In genomic region chr11:101974255-101974654, GRCh38 we compare ENCODE assay signal across 19 cellular contexts. TPM values are rescaled to one million over a fixed set of nuclear protein-coding genes. Genes with fewer than 3 reads are reported as not detected.
DNase-seq lines count a peak whose midpoint lies in the region; ATAC-seq, FAIRE-seq and TF ChIP-seq lines count a peak whose summit lies in the region.
"Had no signal": no experiment of that assay in that cellular context is flagged by ENCODE, and none has a peak within 500 bp of the region (broad histone marks: within the 10 kb centered on the region; RNA-seq: fewer than 3 reads in every experiment).

No MANE protein-coding gene starts in this region.

- no peak overlapping the region for H2AFZ ChIP-seq in hepatocyte

- no peaks in the 10 kb centered on the region for H3K36me3 ChIP-seq in hepatocyte (replicated peaks; ENCODE audit: insufficient read depth, low read depth)
- H3K36me3 ChIP-seq: SJSA1 had no signal

- no peak for ATAC-seq in esophagus mucosa
- ATAC-seq in natural killer cell treated with Interleukin-12 subunit alpha and Interleukin-12 subunit beta and Interleukin-15 and Interleukin-18, amount 100 ng/mL, for 72 hours: no peak
- ATAC-seq: stimulated activated memory B cell treated with anti-CD40 and anti-IgM and Interleukin-4, amounts not matched to agents 10 μg/mL and 1 μg/mL and 100 μg/mL, for 72 hours had no signal

- H4K20me1 ChIP-seq in hepatocyte (ENCODE audit: insufficient read depth, poor library complexity, severe bottlenecking): no peaks in the 10 kb centered on the region

- no peaks in the 10 kb centered on the region for H3K9me3 Mint-ChIP-seq in natural killer cell treated with Interleukin-12 subunit alpha and Interleukin-12 subunit beta and Interleukin-15 and Interleukin-18, amount 100 ng/mL, for 72 hours
- H3K9me3 Mint-ChIP-seq: activated naive CD4-positive, alpha-beta T cell treated with anti-CD3 and anti-CD28 coated beads, Interleukin-2, amount 10 ng/mL, durations not matched to agents 7 days and 5 days; stimulated activated memory B cell treated with anti-CD40 and anti-IgM and Interleukin-4, amounts not matched to agents 10 μg/mL and 1 μg/mL and 100 μg/mL, for 72 hours had no signal

- no peak for FAIRE-seq in HTR-8/SVneo (lab: Jason Lieb, UNC)

- H3K9me3 ChIP-seq in hepatocyte (ENCODE audit: low read depth): no peaks in the 10 kb centered on the region
- H3K9me3 ChIP-seq: SJSA1 had no signal

- no peaks in the 10 kb centered on the region for H3K27me3 ChIP-seq in hepatocyte
- H3K27me3 ChIP-seq: SJSA1 had no signal

- H3K4me3 ChIP-seq in astrocyte of the spinal cord (ENCODE audit: low read depth, low read length) (no peak overlapping the region), hepatocyte (no peak overlapping the region)
- H3K4me3 ChIP-seq: SJSA1 had no signal

- H3K4me1 Mint-ChIP-seq in natural killer cell treated with Interleukin-12 subunit alpha and Interleukin-12 subunit beta and Interleukin-15 and Interleukin-18, amount 100 ng/mL, for 72 hours (ENCODE audit: low read depth in 2 of 2): no peaks in the 10 kb centered on the region
- H3K4me1 Mint-ChIP-seq: activated naive CD4-positive, alpha-beta T cell treated with anti-CD3 and anti-CD28 coated beads, Interleukin-2, amount 10 ng/mL, durations not matched to agents 7 days and 5 days; CD4-positive, alpha-beta memory T cell; stimulated activated memory B cell treated with anti-CD40 and anti-IgM and Interleukin-4, amounts not matched to agents 10 μg/mL and 1 μg/mL and 100 μg/mL, for 72 hours had no signal

- peaks cover 11% of the 10 kb centered on the region for H3K4me1 ChIP-seq in hepatocyte (ENCODE audit: insufficient read depth)
- H3K4me1 ChIP-seq: SJSA1 had no signal

- no peaks in the 10 kb centered on the region for H3K9me2 ChIP-seq in hepatocyte (replicated peaks; ENCODE audit: insufficient read depth)

- no peaks in the 10 kb centered on the region for H3K79me2 ChIP-seq in hepatocyte

- in situ Hi-C loops in astrocyte of the spinal cord (cut with HindIII; ENCODE audit: low sequenced_read_pairs): no loop called here

- DNase-seq in AG08395 (ENCODE audit: low spot score) (peak; percentile 26), HTR-8/SVneo (ENCODE audit: insufficient read length, low spot score) (peak; percentile 10), astrocyte of the spinal cord (ENCODE audit: low read depth, low spot score) (no peak), hepatocyte (ENCODE audit: low spot score) (no peak), NCI-H446 treated with DMSO at 0.1 percent for 48 hours (lab: John Stamatoyannopoulos, UW) (no peak), NOMO-1 treated with dmso at 0.1 percent for 144 hours (lab: John Stamatoyannopoulos, UW; ENCODE audit: unreplicated experiment) (no peak)
- DNase-seq in natural killer cell treated with Interleukin-12 subunit alpha and Interleukin-12 subunit beta and Interleukin-15 and Interleukin-18, amount 100 ng/mL, for 72 hours (ENCODE audit: low spot score): no peak
- DNase-seq: activated naive CD4-positive, alpha-beta T cell treated with anti-CD3 and anti-CD28 coated beads, Interleukin-2, amount 10 ng/mL, durations not matched to agents 7 days and 5 days; caudate nucleus; CD4-positive, alpha-beta memory T cell; erythroblast; kidney; NCI-H1694; NCI-H774; retina; stimulated activated CD4-positive, alpha-beta T cell treated with anti-CD3 and anti-CD28 coated beads, Interleukin-4, amount 100 ng/mL, for 24 hours had no signal

- peaks cover 4% of the 10 kb centered on the region for H3K36me3 Mint-ChIP-seq in natural killer cell treated with Interleukin-12 subunit alpha and Interleukin-12 subunit beta and Interleukin-15 and Interleukin-18, amount 100 ng/mL, for 72 hours
- H3K36me3 Mint-ChIP-seq: activated naive CD4-positive, alpha-beta T cell treated with anti-CD3 and anti-CD28 coated beads, Interleukin-2, amount 10 ng/mL, durations not matched to agents 7 days and 5 days; CD4-positive, alpha-beta memory T cell; stimulated activated memory B cell treated with anti-CD40 and anti-IgM and Interleukin-4, amounts not matched to agents 10 μg/mL and 1 μg/mL and 100 μg/mL, for 72 hours had no signal

- H3K4me3 Mint-ChIP-seq in natural killer cell treated with Interleukin-12 subunit alpha and Interleukin-12 subunit beta and Interleukin-15 and Interleukin-18, amount 100 ng/mL, for 72 hours: no peak overlapping the region
- H3K4me3 Mint-ChIP-seq: activated naive CD4-positive, alpha-beta T cell treated with anti-CD3 and anti-CD28 coated beads, Interleukin-2, amount 10 ng/mL, durations not matched to agents 7 days and 5 days; CD4-positive, alpha-beta memory T cell; stimulated activated memory B cell treated with anti-CD40 and anti-IgM and Interleukin-4, amounts not matched to agents 10 μg/mL and 1 μg/mL and 100 μg/mL, for 72 hours had no signal

- TF ChIP-seq CTCF in astrocyte of the spinal cord (IDR thresholded peaks at IDR 0.05; ENCODE audit: low read depth, low read length) (peak; percentile 30), hepatocyte (IDR thresholded peaks at IDR 0.05; ENCODE audit: poor library complexity) (peak; percentile 34)

- H3K27ac ChIP-seq in hepatocyte: no peak overlapping the region
- H3K27ac ChIP-seq: SJSA1 had no signal

- no peaks in the 10 kb centered on the region for H3K27me3 Mint-ChIP-seq in natural killer cell treated with Interleukin-12 subunit alpha and Interleukin-12 subunit beta and Interleukin-15 and Interleukin-18, amount 100 ng/mL, for 72 hours
- H3K27me3 Mint-ChIP-seq: activated naive CD4-positive, alpha-beta T cell treated with anti-CD3 and anti-CD28 coated beads, Interleukin-2, amount 10 ng/mL, durations not matched to agents 7 days and 5 days; CD4-positive, alpha-beta memory T cell; stimulated activated memory B cell treated with anti-CD40 and anti-IgM and Interleukin-4, amounts not matched to agents 10 μg/mL and 1 μg/mL and 100 μg/mL, for 72 hours had no signal

- 37% methylated on average over 2 of the region's 2 CpGs for WGBS in hepatocyte (ENCODE audit: low lambda C conversion rate, missing lambda C conversion rate)

- peak overlapping the region; percentile 17 for H3K4me2 ChIP-seq in hepatocyte

- H3K27ac Mint-ChIP-seq in natural killer cell treated with Interleukin-12 subunit alpha and Interleukin-12 subunit beta and Interleukin-15 and Interleukin-18, amount 100 ng/mL, for 72 hours: no peak overlapping the region
- H3K27ac Mint-ChIP-seq: activated naive CD4-positive, alpha-beta T cell treated with anti-CD3 and anti-CD28 coated beads, Interleukin-2, amount 10 ng/mL, durations not matched to agents 7 days and 5 days; CD4-positive, alpha-beta memory T cell; stimulated activated memory B cell treated with anti-CD40 and anti-IgM and Interleukin-4, amounts not matched to agents 10 μg/mL and 1 μg/mL and 100 μg/mL, for 72 hours had no signal

RNA-seq across cellular contexts. Expression of gene ANGPTL5, which starts 57.9 kb away (rescaled TPM):
- not detected in 2 replicates for total RNA-seq in hepatocyte
- 0.06 and 0.12 TPM in 2 replicates for polyA plus RNA-seq in hepatocyte
- total RNA-seq in esophagus mucosa: not detected
- total RNA-seq in natural killer cell treated with Interleukin-12 subunit alpha and Interleukin-12 subunit beta and Interleukin-15 and Interleukin-18, amount 100 ng/mL, for 72 hours: not detected
- total RNA-seq: CD4-positive, alpha-beta memory T cell; kidney; SJSA1 had no signal
- polyA plus RNA-seq: CD4-positive, alpha-beta memory T cell had no signal

RNA-seq across cellular contexts. Expression of gene CEP126, which starts 59.4 kb away (rescaled TPM):
- total RNA-seq in hepatocyte (1.6 and 2.2 TPM in 2 replicates), esophagus mucosa (1.2 TPM)
- 1.4 and 1.8 TPM in 2 replicates for polyA plus RNA-seq in hepatocyte
- 1 to 10 TPM; 1.5 to 2.5 TPM for total RNA-seq in natural killer cell treated with Interleukin-12 subunit alpha and Interleukin-12 subunit beta and Interleukin-15 and Interleukin-18, amount 100 ng/mL, for 72 hours

Comparison
In these comparisons a context has a peak if more than half of its experiments do, and no peak if none do; other contexts are left out.
1. DNase-seq: peak in AG08395 (single experiment) and HTR-8/SVneo (single experiment); none in astrocyte of the spinal cord (single experiment), hepatocyte (single experiment), NCI-H446 treated with DMSO at 0.1 percent for 48 hours (single experiment), natural killer cell treated with Interleukin-12 subunit alpha and Interleukin-12 subunit beta and Interleukin-15 and Interleukin-18, amount 100 ng/mL, for 72 hours (single experiment) and NOMO-1 treated with dmso at 0.1 percent for 144 hours (single experiment).